In the genomic region with DNA sequence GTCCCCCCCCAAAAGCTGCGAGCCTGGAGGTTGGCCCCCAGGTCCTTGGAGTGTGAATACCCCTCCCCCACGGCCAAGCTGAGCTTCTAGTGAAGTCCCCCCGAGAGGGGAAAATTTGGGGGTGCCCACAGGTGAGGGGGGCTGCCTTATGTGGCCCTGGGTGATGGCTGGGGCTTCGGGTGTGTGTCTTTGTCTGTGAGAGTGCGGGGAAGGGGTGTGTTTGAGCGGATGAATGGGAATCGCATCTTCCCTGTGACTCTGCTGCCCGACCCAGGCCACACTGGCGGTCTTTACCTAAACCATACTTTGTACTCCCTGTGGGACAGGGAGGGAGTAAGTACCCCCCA, we compare ENCODE assay signal across 1 cellular context.
TF ChIP-seq lines count a peak whose summit lies in the region.

No MANE protein-coding gene starts in this region.

TF ChIP-seq in HepG2, 621 proteins besides CTCF, POLR2A, EP300 and RAD21 (continued from another document):
- TF ChIP-seq, protein P1, sequence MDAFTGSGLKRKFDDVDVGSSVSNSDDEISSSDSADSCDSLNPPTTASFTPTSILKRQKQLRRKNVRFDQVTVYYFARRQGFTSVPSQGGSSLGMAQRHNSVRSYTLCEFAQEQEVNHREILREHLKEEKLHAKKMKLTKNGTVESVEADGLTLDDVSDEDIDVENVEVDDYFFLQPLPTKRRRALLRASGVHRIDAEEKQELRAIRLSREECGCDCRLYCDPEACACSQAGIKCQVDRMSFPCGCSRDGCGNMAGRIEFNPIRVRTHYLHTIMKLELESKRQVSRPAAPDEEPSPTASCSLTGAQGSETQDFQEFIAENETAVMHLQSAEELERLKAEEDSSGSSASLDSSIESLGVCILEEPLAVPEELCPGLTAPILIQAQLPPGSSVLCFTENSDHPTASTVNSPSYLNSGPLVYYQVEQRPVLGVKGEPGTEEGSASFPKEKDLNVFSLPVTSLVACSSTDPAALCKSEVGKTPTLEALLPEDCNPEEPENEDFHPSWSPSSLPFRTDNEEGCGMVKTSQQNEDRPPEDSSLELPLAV (CRISPR knock-in tag; conservative IDR thresholded peaks at IDR 0.05; ENCODE audit: low read depth), result no peak
